Comparison of ENCODE assay signal across 16 cellular contexts in genomic region chr2:54968561-54969218, GRCh38.
DNase-seq lines count a peak whose midpoint lies in the region; FAIRE-seq and TF ChIP-seq lines count a peak whose summit lies in the region.
"Had no signal": no experiment of that assay in that cellular context is flagged by ENCODE, and none has a peak within 500 bp of the region (broad histone marks: within the 10 kb centered on the region; RNA-seq: fewer than 3 reads in every experiment).

No MANE protein-coding gene starts in this region.

- TF ChIP-seq CTCF in CD14-positive monocyte (IDR thresholded peaks at IDR 0.05) (no peak), HFFc6 (IDR thresholded peaks at IDR 0.05) (no peak)

- peaks cover 0 to 2% (median 0%) of the 10 kb centered on the region in 7 donors for H3K9me3 Mint-ChIP-seq in CD14-positive monocyte
- no peaks in the 10 kb centered on the region; the same call in 1 of the 2 replicates for H3K9me3 Mint-ChIP-seq in HFFc6

- intact Hi-C loops in CD14-positive monocyte (cut with micrococcal nuclease) (no loop called here), posterior vena cava (cut with DNase I) (no loop called here)

- peaks cover 55% of the 10 kb centered on the region in 2 donors for H3K36me3 Mint-ChIP-seq in CD14-positive monocyte
- H3K36me3 Mint-ChIP-seq in HFFc6 (ENCODE audit: low read depth): peaks cover 80% of the 10 kb centered on the region

- H3K27me3 Mint-ChIP-seq in CD14-positive monocyte (ENCODE audit: low read depth in 3 of 3) (no peaks in the 10 kb centered on the region), HFFc6 (ENCODE audit: insufficient read depth) (peaks cover 39% of the 10 kb centered on the region)

- H3K4me3 Mint-ChIP-seq in CD14-positive monocyte (no peak overlapping the region), HFFc6 (peak overlapping the region; percentile 45; the same call in 1 of the 2 replicates)

- no peak for DNase-seq in CD14-positive monocyte (ENCODE audit: low spot score)
- no peak for DNase-seq in HFFc6
- peak; percentile 16 for DNase-seq in dermis blood vessel endothelial cell
- DNase-seq in myocyte (ENCODE audit: low read depth): peak; percentile 87
- DNase-seq in posterior vena cava (ENCODE audit: low spot score): no peak
- DNase-seq in RCC 7860 (ENCODE audit: low spot score): no peak
- DNase-seq in COLO668 (lab: John Stamatoyannopoulos, UW; ENCODE audit: unreplicated experiment): no peak
- DNase-seq in germinal center (ENCODE audit: low spot score): no peak
- DNase-seq: activated CD4-positive, alpha-beta T cell treated with anti-CD3 and anti-CD28 coated beads, Interleukin-2, amount 50 U/mL, for 4 hours; activated naive CD4-positive, alpha-beta T cell; erythroblast; NCI-H1694; NCI-H2227 treated with DMSO at 0.1 percent for 48 hours; NK-92 treated with Interleukin-12 subunit alpha and Interleukin-12 subunit beta, amount 100 ng/mL, for 24 hours; stimulated activated naive CD4-positive, alpha-beta T cell treated with Interleukin-2 at 50 U/mL for 16 hours; upper lobe of left lung had no signal

- peak overlapping the region in 5 of 7 donors; percentile 2 to 73 (median 55) for H3K27ac Mint-ChIP-seq in CD14-positive monocyte
- peak overlapping the region; percentile 50 for H3K27ac Mint-ChIP-seq in HFFc6

- no peak for FAIRE-seq in RCC 7860 (lab: Jason Lieb, UNC)

- H3K4me1 Mint-ChIP-seq in CD14-positive monocyte (peaks cover 3% of the 10 kb centered on the region), HFFc6 (ENCODE audit: low read depth) (peaks cover 91% of the 10 kb centered on the region)

Comparison
In these comparisons a context has a peak if more than half of its experiments do, and no peak if none do; other contexts are left out.
1. DNase-seq: peak in dermis blood vessel endothelial cell (single experiment) and myocyte (single experiment); none in CD14-positive monocyte (single experiment), HFFc6 (single experiment), posterior vena cava (single experiment), RCC 7860 (single experiment), COLO668 (single experiment) and germinal center (single experiment).